24 cellular contexts compared by ENCODE assay signal in genomic region chr5:128850049-128850448, GRCh38.
"Had no signal": no experiment of that assay in that cellular context is flagged by ENCODE, and none has a peak within 500 bp of the region (broad histone marks: within the 10 kb centered on the region; RNA-seq: fewer than 3 reads in every experiment).

No MANE protein-coding gene starts in this region.

- H3K4me3 Mint-ChIP-seq: dendritic cell treated with granulocyte-macrophage colony-stimulating factor and Interleukin-4, amounts not matched to agents 40 ng/mL and 50 ng/mL, for 4 days; mesothelial cell of epicardium; naive B cell; naive thymus-derived CD8-positive, alpha-beta T cell had no signal

- H3K4me1 ChIP-seq: colonic mucosa, esophagus squamous epithelium, gastrocnemius medialis, heart right ventricle, left lung, lower lobe of right lung had no signal

- H3K27me3 ChIP-seq: colonic mucosa, esophagus squamous epithelium, gastrocnemius medialis, heart right ventricle, left lung had no signal

- H3K4me3 ChIP-seq: colonic mucosa, esophagus squamous epithelium, gastrocnemius medialis, heart right ventricle, left lung, lower lobe of right lung, mucosa of descending colon had no signal

- H3K36me3 Mint-ChIP-seq: naive B cell had no signal

- DNase-seq: colonic mucosa; cortex of kidney; effector CD4-positive, alpha-beta T cell; effector memory CD4-positive, alpha-beta T cell; erythroblast; esophagus squamous epithelium; foreskin fibroblast; foreskin melanocyte; gastrocnemius medialis; glutamatergic neuron; head of caudate nucleus; heart right ventricle; hippocampal formation; left cardiac atrium; left lung; left ventricle myocardium superior; lower lobe of right lung; mesenchymal stem cell; mucosa of descending colon; naive B cell; naive thymus-derived CD8-positive, alpha-beta T cell had no signal

- H3K9me3 ChIP-seq: colonic mucosa, gastrocnemius medialis had no signal

- H3K27ac Mint-ChIP-seq: dendritic cell treated with granulocyte-macrophage colony-stimulating factor and Interleukin-4, amounts not matched to agents 40 ng/mL and 50 ng/mL, for 4 days; mesothelial cell of epicardium; naive B cell; naive thymus-derived CD8-positive, alpha-beta T cell had no signal

- H3K4me1 Mint-ChIP-seq: naive B cell; naive thymus-derived CD8-positive, alpha-beta T cell had no signal

- H3K27me3 Mint-ChIP-seq: dendritic cell treated with granulocyte-macrophage colony-stimulating factor and Interleukin-4, amounts not matched to agents 40 ng/mL and 50 ng/mL, for 4 days; naive B cell; naive thymus-derived CD8-positive, alpha-beta T cell had no signal

- H3K27ac ChIP-seq: colonic mucosa, epithelial cell of prostate, esophagus squamous epithelium, gastrocnemius medialis, heart right ventricle, left lung, lower lobe of right lung had no signal

- H3K36me3 ChIP-seq: colonic mucosa, esophagus squamous epithelium, gastrocnemius medialis, heart right ventricle, left lung, lower lobe of right lung had no signal
